Comparison of ENCODE assay signal across 19 cellular contexts in genomic region chr6:157172830-157173536, GRCh38.
"Had no signal": no experiment of that assay in that cellular context is flagged by ENCODE, and none has a peak within 500 bp of the region (broad histone marks: within the 10 kb centered on the region; RNA-seq: fewer than 3 reads in every experiment).

No MANE protein-coding gene starts in this region.

- DNase-seq: activated CD8-positive, alpha-beta memory T cell treated with anti-CD3 and anti-CD28 coated beads for 24 hours; activated CD8-positive, alpha-beta memory T cell treated with anti-CD3 and anti-CD28 coated beads, Interleukin-2, amount 50 U/mL, for 48 hours; activated naive CD8-positive, alpha-beta T cell treated with anti-CD3 and anti-CD28 coated beads, Interleukin-2, amount 10 ng/mL, durations not matched to agents 7 days and 5 days; cortex of kidney; effector CD4-positive, alpha-beta T cell; gastrocnemius medialis; heart right ventricle; kidney glomerular epithelial cell; mesenchymal stem cell; mucosa of descending colon; naive B cell; stimulated activated CD4-positive, alpha-beta T cell treated with anti-CD3 and anti-CD28 coated beads, Interleukin-2, amount 100 ng/mL, for 24 hours; stimulated activated naive CD8-positive, alpha-beta T cell treated with anti-CD3 and anti-CD28 coated beads, Interleukin-15, Interleukin-2, amounts not matched to agents 100 U/mL and 50 U/mL, for 24 hours; T1000 had no signal

- H3K4me1 Mint-ChIP-seq: activated naive CD8-positive, alpha-beta T cell treated with anti-CD3 and anti-CD28 coated beads, Interleukin-2, amount 10 ng/mL, durations not matched to agents 7 days and 5 days had no signal

- H3K4me1 ChIP-seq: parathyroid adenoma, vagina had no signal

- ATAC-seq: esophagus mucosa; gastrocnemius medialis; mucosa of descending colon; stimulated activated naive CD8-positive, alpha-beta T cell treated with anti-CD3 and anti-CD28 coated beads, Interleukin-15, Interleukin-2, amounts not matched to agents 100 U/mL and 50 U/mL, for 24 hours had no signal

- H3K27ac Mint-ChIP-seq: activated naive CD8-positive, alpha-beta T cell treated with anti-CD3 and anti-CD28 coated beads, Interleukin-2, amount 10 ng/mL, durations not matched to agents 7 days and 5 days had no signal

- H3K9me3 Mint-ChIP-seq: activated naive CD8-positive, alpha-beta T cell treated with anti-CD3 and anti-CD28 coated beads, Interleukin-2, amount 10 ng/mL, durations not matched to agents 7 days and 5 days; naive B cell had no signal

- H3K4me3 ChIP-seq: gastrocnemius medialis, heart right ventricle, mucosa of descending colon, tibial nerve, vagina had no signal

- H3K27ac ChIP-seq: gastrocnemius medialis, heart right ventricle, neutrophil, parathyroid adenoma, tibial nerve, vagina had no signal

- H3K9me3 ChIP-seq: gastrocnemius medialis, heart right ventricle, mucosa of descending colon, neutrophil, tibial nerve, vagina had no signal

- H2AFZ ChIP-seq: parathyroid adenoma had no signal

- H3K36me3 ChIP-seq: gastrocnemius medialis had no signal

- H3K27me3 ChIP-seq: gastrocnemius medialis, heart right ventricle, neutrophil, tibial nerve, vagina had no signal

- H3K4me3 Mint-ChIP-seq: activated naive CD8-positive, alpha-beta T cell treated with anti-CD3 and anti-CD28 coated beads, Interleukin-2, amount 10 ng/mL, durations not matched to agents 7 days and 5 days; naive B cell had no signal

- H3K27me3 Mint-ChIP-seq: activated naive CD8-positive, alpha-beta T cell treated with anti-CD3 and anti-CD28 coated beads, Interleukin-2, amount 10 ng/mL, durations not matched to agents 7 days and 5 days; naive B cell had no signal

- H3K9ac ChIP-seq: parathyroid adenoma had no signal
